Comparison of ENCODE assay signal across 8 cellular contexts in genomic region chr19:49666120-49666444, GRCh38. TPM values are rescaled to one million over a fixed set of nuclear protein-coding genes. Genes with fewer than 3 reads are reported as not detected.
DNase-seq lines count a peak whose midpoint lies in the region; ATAC-seq, FAIRE-seq and TF ChIP-seq lines count a peak whose summit lies in the region.

No MANE protein-coding gene starts in this region.

- dilution Hi-C loops in endothelial cell of umbilical vein (cut with MboI; ENCODE audit: extremely low pct_ligation_motif_present, low sequenced_read_pairs), result no loop called here

- H3K36me3 ChIP-seq in GM06990 (ENCODE audit: control insufficient read depth, insufficient read depth, low read length) (peaks cover 24% of the 10 kb centered on the region), OCI-LY1 (ENCODE audit: insufficient read depth, low read length) (peaks cover 45% of the 10 kb centered on the region), endothelial cell of umbilical vein (ENCODE audit: control insufficient read depth in 2 of 2, extremely low read depth in 1 of 2, insufficient read depth in 2 of 2, low read length in 2 of 2) (peaks cover 0 to 19% of the 10 kb centered on the region in 2 experiments), pancreas (peaks cover 0 to 10% (median 9%) of the 10 kb centered on the region in 3 donors)

- H3K9ac ChIP-seq in OCI-LY1 (ENCODE audit: low read length) (peak overlapping the region; percentile 91), endothelial cell of umbilical vein (replicated peaks; ENCODE audit: extremely low read depth, insufficient read depth, low read length) (peak overlapping the region; percentile 41)

- FAIRE-seq in endothelial cell of umbilical vein (lab: Jason Lieb, UNC) (no peak), pancreas (lab: Jason Lieb, UNC) (no peak)

- H3K4me3 ChIP-seq in GM06990 (replicated peaks; ENCODE audit: low read depth, low read length) (peak overlapping the region; percentile 72), OCI-LY1 (ENCODE audit: low read depth, low read length, poor library complexity, severe bottlenecking) (peak overlapping the region; percentile 83), endothelial cell of umbilical vein (replicated peaks in 1 of 3; ENCODE audit: insufficient read depth in 1 of 3, low read depth in 1 of 3, low read length in 3 of 3) (peak overlapping the region; percentile 42 to 88 (median 67)), pancreas (peak overlapping the region; percentile 45 to 80 (median 67))

- H3K9me3 ChIP-seq in OCI-LY1 (ENCODE audit: low read length) (no peaks in the 10 kb centered on the region), endothelial cell of umbilical vein (replicated peaks; ENCODE audit: control insufficient read depth, insufficient read depth, low read length) (no peaks in the 10 kb centered on the region), pancreas (no peaks in the 10 kb centered on the region)

- H3K79me2 ChIP-seq in OCI-LY1 (ENCODE audit: insufficient read depth, low read length), result 0 out of 2 replicates have a peak, but pooled peaks cover 5% of the 10 kb centered on the region
- H3K79me2 ChIP-seq in endothelial cell of umbilical vein (ENCODE audit: control insufficient read depth, insufficient read depth, low read length), result peaks cover 17% of the 10 kb centered on the region

- H3K9me2 ChIP-seq in OCI-LY1 (ENCODE audit: low read depth, low read length), result no peaks in the 10 kb centered on the region

- intact Hi-C loops in endothelial cell of umbilical vein (cut with micrococcal nuclease), result no loop called here
- intact Hi-C loops in pancreas (cut with DNase I), result no loop called here

- peak in 3 of 4 donors; percentile 2 to 9 (median 6) for ATAC-seq in pancreas
- ATAC-seq in HG03280 (IDR thresholded peaks at IDR 0.05; ENCODE audit: unreplicated experiment), result no peak
- ATAC-seq in GM21576 (IDR thresholded peaks at IDR 0.05; ENCODE audit: unreplicated experiment), result no peak
- ATAC-seq in HG03521 (IDR thresholded peaks at IDR 0.05; ENCODE audit: unreplicated experiment), result no peak

- BruUV-seq in endothelial cell of umbilical vein (replicated peaks; lab: Mats Ljungman, UMichigan), result TSS peak; percentile 29

- no peak for TF ChIP-seq CTCF in GM06990 (IDR thresholded peaks at IDR 0.05; ENCODE audit: insufficient read depth, low read length, poor library complexity, severe bottlenecking)
- TF ChIP-seq CTCF in OCI-LY1 (IDR thresholded peaks at IDR 0.05; ENCODE audit: low read length), result no peak
- no peak for TF ChIP-seq CTCF in endothelial cell of umbilical vein (IDR thresholded peaks at IDR 0.05; ENCODE audit: extremely low read depth in 1 of 2, insufficient read depth in 1 of 2, low read depth in 1 of 2, low read length in 2 of 2)
- no peak for TF ChIP-seq CTCF in pancreas (IDR thresholded peaks at IDR 0.05)

- POLR2A ChIA-PET in endothelial cell of umbilical vein (lab: Charles Lee), result interaction anchor here (0.8 kb wide), 1 partner anchor 24 kb away, joined by 3 read pairs; the partner anchor contains the start of gene SCAF1

- no peak for TF ChIP-seq POLR2A in endothelial cell of umbilical vein (IDR thresholded peaks at IDR 0.05; ENCODE audit: low read depth, low read length)

- H3K27me3 ChIP-seq in GM06990 (replicated peaks; ENCODE audit: control insufficient read depth, insufficient read depth, low read length) (no peaks in the 10 kb centered on the region), OCI-LY1 (ENCODE audit: insufficient read depth, low read length) (no peaks in the 10 kb centered on the region), endothelial cell of umbilical vein (ENCODE audit: control insufficient read depth in 2 of 2, insufficient read depth in 2 of 2, low read length in 2 of 2) (no peaks in the 10 kb centered on the region), pancreas (no peaks in the 10 kb centered on the region)

- H3K9me1 ChIP-seq in endothelial cell of umbilical vein (replicated peaks; ENCODE audit: control insufficient read depth, extremely low read depth, insufficient read depth, low read length), result no peaks in the 10 kb centered on the region

- H2AFZ ChIP-seq in OCI-LY1 (ENCODE audit: low read length) (no peak overlapping the region), endothelial cell of umbilical vein (ENCODE audit: low read depth, low read length) (peak overlapping the region; percentile 53)

- H3F3A ChIP-seq in OCI-LY1 (ENCODE audit: insufficient read depth, low read length), result no peaks in the 10 kb centered on the region

- no peaks in the 10 kb centered on the region for H4K20me1 ChIP-seq in OCI-LY1 (ENCODE audit: insufficient read depth, low read length)
- no peaks in the 10 kb centered on the region for H4K20me1 ChIP-seq in endothelial cell of umbilical vein (replicated peaks; ENCODE audit: control insufficient read depth, extremely low read depth, insufficient read depth, low read length)

- H3K4me1 ChIP-seq in OCI-LY1 (ENCODE audit: insufficient read depth, low read length, severe bottlenecking) (peaks cover 23% of the 10 kb centered on the region), endothelial cell of umbilical vein (ENCODE audit: control insufficient read depth, extremely low read depth, insufficient read depth, low read length) (peaks cover 8% of the 10 kb centered on the region), pancreas (peaks cover 0 to 7% (median 5%) of the 10 kb centered on the region in 3 donors)

- DNase-seq in GM06990 (ENCODE audit: extremely low read depth, insufficient read length) (no peak), endothelial cell of umbilical vein (ENCODE audit: low read depth, low spot score) (no peak), pancreas (no peak), NCI-H1105 treated with DMSO at 0.1 percent for 48 hours (lab: John Stamatoyannopoulos, UW) (no peak)

- peak overlapping the region; percentile 83 for H3K27ac ChIP-seq in OCI-LY1 (ENCODE audit: low read depth, low read length, poor library complexity, severe bottlenecking)
- peak overlapping the region; percentile 35 for H3K27ac ChIP-seq in endothelial cell of umbilical vein (ENCODE audit: insufficient read depth, low read depth, low read length)
- H3K27ac ChIP-seq in pancreas, result peak overlapping the region; percentile 77 to 91 (median 79)

- CTCF ChIA-PET in endothelial cell of umbilical vein (lab: Charles Lee), result interaction anchor here (2.2 kb wide), 2 partner anchors 10 to 23 kb away, joined by 9 to 15 read pairs; partner anchors contain the start of genes PRMT1 and SCAF1

- WGBS in pancreas, 2 donors, result 0 to 1% methylated on average over 9 of the region's 9 CpGs

- H3K4me2 ChIP-seq in OCI-LY1 (ENCODE audit: low read length) (peak overlapping the region; percentile 80), endothelial cell of umbilical vein (ENCODE audit: insufficient read depth, low read length) (peak overlapping the region; percentile 88)

RNA-seq across cellular contexts. Expression of gene BCL2L12, which starts 0.3 kb away (rescaled TPM):
- total RNA-seq in endothelial cell of umbilical vein (52.4 and 58.5 TPM in 2 replicates), pancreas (10 to 100 TPM in 2 of 6 donors, 1 to 10 TPM in 4; 6.0 to 12.0 (median 9.6) TPM)
- polyA plus RNA-seq in endothelial cell of umbilical vein (49.8 and 62.2 TPM in 2 replicates), pancreas (10 to 100 TPM; 16.2 to 16.5 TPM)
- 41.3 and 48.3 TPM in 2 replicates for polyA plus RNA-seq in endothelial cell of umbilical vein (2011; cell fraction: cytosol; rRNA removed)
- 21.9 and 25.4 TPM in 2 replicates for polyA plus RNA-seq in endothelial cell of umbilical vein (2011; cell fraction: nucleus; rRNA removed)
- polyA plus RNA-seq in endothelial cell of umbilical vein (2012), result 39.3 and 46.4 TPM in 2 replicates
- polyA minus RNA-seq in endothelial cell of umbilical vein, result 9.3 and 16.3 TPM in 2 replicates
- 19.5 TPM for polyA minus RNA-seq in endothelial cell of umbilical vein (2011; cell fraction: cytosol; rRNA and poly(A)+ RNA removed)
- 5.0 and 5.1 TPM in 2 replicates for polyA minus RNA-seq in endothelial cell of umbilical vein (2011; cell fraction: nucleus; rRNA and poly(A)+ RNA removed)

RNA-seq across cellular contexts. Expression of gene IRF3, which starts 0.4 kb away (rescaled TPM):
- total RNA-seq in endothelial cell of umbilical vein (73.5 and 79.1 TPM in 2 replicates), pancreas (10 to 100 TPM; 34.4 to 66.0 (median 44.7) TPM)
- polyA plus RNA-seq in endothelial cell of umbilical vein (64.8 and 92.1 TPM in 2 replicates), pancreas (100 to 1,000 TPM; 213 to 289 TPM)
- polyA plus RNA-seq in endothelial cell of umbilical vein (2011; cell fraction: cytosol; rRNA removed), result 52.6 and 62.7 TPM in 2 replicates
- 119 and 141 TPM in 2 replicates for polyA plus RNA-seq in endothelial cell of umbilical vein (2011; cell fraction: nucleus; rRNA removed)
- polyA plus RNA-seq in endothelial cell of umbilical vein (2012), result 78.7 and 85.0 TPM in 2 replicates
- 27.8 and 36.0 TPM in 2 replicates for polyA minus RNA-seq in endothelial cell of umbilical vein
- polyA minus RNA-seq in endothelial cell of umbilical vein (2011; cell fraction: cytosol; rRNA and poly(A)+ RNA removed), result 46.0 TPM
- polyA minus RNA-seq in endothelial cell of umbilical vein (2011; cell fraction: nucleus; rRNA and poly(A)+ RNA removed), result 14.4 and 22.8 TPM in 2 replicates

RNA-seq across cellular contexts. Expression of gene PRMT1, which starts 11.0 kb away (rescaled TPM):
- total RNA-seq in endothelial cell of umbilical vein, result 234 and 242 TPM in 2 replicates
- 542 and 599 TPM in 2 replicates for polyA plus RNA-seq in endothelial cell of umbilical vein
- 446 and 459 TPM in 2 replicates for polyA plus RNA-seq in endothelial cell of umbilical vein (2011; cell fraction: cytosol; rRNA removed)
- 318 and 339 TPM in 2 replicates for polyA plus RNA-seq in endothelial cell of umbilical vein (2011; cell fraction: nucleus; rRNA removed)
- 240 and 285 TPM in 2 replicates for polyA plus RNA-seq in endothelial cell of umbilical vein (2012)
- 384 and 465 TPM in 2 replicates for polyA minus RNA-seq in endothelial cell of umbilical vein
- polyA minus RNA-seq in endothelial cell of umbilical vein (2011; cell fraction: cytosol; rRNA and poly(A)+ RNA removed), result 163 TPM
- 97.3 and 127 TPM in 2 replicates for polyA minus RNA-seq in endothelial cell of umbilical vein (2011; cell fraction: nucleus; rRNA and poly(A)+ RNA removed)
- 10 to 100 TPM; 27.2 to 61.1 (median 43.3) TPM for total RNA-seq in pancreas
- polyA plus RNA-seq in pancreas, result 10 to 100 TPM; 95.3 to 98.7 TPM

RNA-seq across cellular contexts. Expression of gene ADM5, which starts 23.3 kb away (rescaled TPM):
- total RNA-seq in endothelial cell of umbilical vein (3.3 and 4.4 TPM in 2 replicates), pancreas (under 1 TPM; 0.28 to 1.00 (median 0.58) TPM)
- polyA plus RNA-seq in endothelial cell of umbilical vein (3.3 and 4.5 TPM in 2 replicates), pancreas (1 to 10 TPM; 2.4 to 2.5 TPM)
- 0.66 and 1.1 TPM in 2 replicates for polyA plus RNA-seq in endothelial cell of umbilical vein (2011; cell fraction: cytosol; rRNA removed)
- 15.0 and 15.1 TPM in 2 replicates for polyA plus RNA-seq in endothelial cell of umbilical vein (2011; cell fraction: nucleus; rRNA removed)
- 0.63 and 1.3 TPM in 2 replicates for polyA plus RNA-seq in endothelial cell of umbilical vein (2012)
- polyA minus RNA-seq in endothelial cell of umbilical vein, result 0.97 and 1.2 TPM in 2 replicates
- 3.7 TPM for polyA minus RNA-seq in endothelial cell of umbilical vein (2011; cell fraction: cytosol; rRNA and poly(A)+ RNA removed)
- polyA minus RNA-seq in endothelial cell of umbilical vein (2011; cell fraction: nucleus; rRNA and poly(A)+ RNA removed), result 3.6 and 5.0 TPM in 2 replicates

RNA-seq across cellular contexts. Expression of gene SCAF1, which starts 24.1 kb away (rescaled TPM):
- total RNA-seq in endothelial cell of umbilical vein (75.8 and 83.8 TPM in 2 replicates), pancreas (10 to 100 TPM; 17.3 to 34.8 (median 28.3) TPM)
- polyA plus RNA-seq in endothelial cell of umbilical vein (9.6 and 13.3 TPM in 2 replicates), pancreas (10 to 100 TPM; 17.8 to 30.4 TPM)
- 8.2 and 15.8 TPM in 2 replicates for polyA plus RNA-seq in endothelial cell of umbilical vein (2011; cell fraction: cytosol; rRNA removed)
- polyA plus RNA-seq in endothelial cell of umbilical vein (2011; cell fraction: nucleus; rRNA removed), result 19.6 and 21.6 TPM in 2 replicates
- 47.6 and 56.8 TPM in 2 replicates for polyA plus RNA-seq in endothelial cell of umbilical vein (2012)
- polyA minus RNA-seq in endothelial cell of umbilical vein, result 4.8 and 5.2 TPM in 2 replicates
- 11.4 TPM for polyA minus RNA-seq in endothelial cell of umbilical vein (2011; cell fraction: cytosol; rRNA and poly(A)+ RNA removed)
- 4.6 and 8.6 TPM in 2 replicates for polyA minus RNA-seq in endothelial cell of umbilical vein (2011; cell fraction: nucleus; rRNA and poly(A)+ RNA removed)

Comparison
In these comparisons a context has a peak if more than half of its experiments do, and no peak if none do; other contexts are left out.
1. ATAC-seq: peak in pancreas (3 of 4); none in HG03280 (single experiment), GM21576 (single experiment) and HG03521 (single experiment).
2. Peak in every context shown above with its lines, with median percentiles within 50 percentile points of each other: H3K4me3 ChIP-seq and H3K27ac ChIP-seq.